Comparison of ENCODE assay signal across 13 cellular contexts in the genomic region with DNA sequence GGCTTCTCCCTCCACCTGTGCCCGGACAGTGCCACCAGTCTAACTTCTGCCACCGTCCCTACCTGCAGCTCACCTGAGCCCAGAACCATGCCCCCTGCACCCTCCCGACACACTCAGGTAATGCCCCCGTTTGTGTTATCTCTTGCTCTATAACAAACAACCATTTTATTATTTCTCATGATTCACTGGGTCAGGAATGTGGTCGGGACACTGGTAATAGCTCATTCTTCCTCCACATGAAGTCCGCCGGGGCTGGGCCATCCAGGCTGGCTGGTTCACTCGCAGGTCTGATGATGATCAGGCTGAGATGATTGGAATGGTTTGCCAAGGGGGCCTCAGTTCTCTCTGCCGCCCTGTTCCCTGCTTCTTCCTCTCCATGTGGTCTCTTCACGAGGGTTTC. TPM values are rescaled to one million over a fixed set of nuclear protein-coding genes. Genes with fewer than 3 reads are reported as not detected.
DNase-seq lines count a peak whose midpoint lies in the region; ATAC-seq, FAIRE-seq and TF ChIP-seq lines count a peak whose summit lies in the region.
"Had no signal": no experiment of that assay in that cellular context is flagged by ENCODE, and none has a peak within 500 bp of the region (broad histone marks: within the 10 kb centered on the region; RNA-seq: fewer than 3 reads in every experiment).

No MANE protein-coding gene starts in this region.

- BruUV-seq in Panc1 (replicated peaks; lab: Mats Ljungman, UMichigan), result no TSS peak

- intact Hi-C loops in Panc1 (cut with micrococcal nuclease; ENCODE audit: unreplicated experiment), result no loop called here
- intact Hi-C loops in naive thymus-derived CD4-positive, alpha-beta T cell (cut with micrococcal nuclease), result no loop called here

- H3K18ac ChIP-seq in H1 (ENCODE audit: extremely low read depth, low read length), result no peak overlapping the region
- H3K18ac ChIP-seq in neuronal stem cell (ENCODE audit: low read length), result no peak overlapping the region

- no peaks in the 10 kb centered on the region for H3K36me3 Mint-ChIP-seq in naive thymus-derived CD4-positive, alpha-beta T cell

- no peak overlapping the region for H3K4me3 Mint-ChIP-seq in naive thymus-derived CD4-positive, alpha-beta T cell
- H3K4me3 Mint-ChIP-seq: activated naive CD8-positive, alpha-beta T cell treated with anti-CD3 and anti-CD28 coated beads, Interleukin-2, amount 50 U/mL, for 24 hours had no signal

- no peak overlapping the region for H4K5ac ChIP-seq in H1 (ENCODE audit: insufficient read length, low read depth, low read length)

- H2BK12ac ChIP-seq in H1 (ENCODE audit: low read depth, low read length) (no peak overlapping the region), neuronal stem cell (ENCODE audit: low read length) (no peak overlapping the region)

- H3K56ac ChIP-seq in H1 (replicated peaks; ENCODE audit: insufficient read length, low read depth, low read length), result no peak overlapping the region

- H3K79me1 ChIP-seq in H1 (ENCODE audit: low read depth, low read length) (no peaks in the 10 kb centered on the region), neuronal stem cell (ENCODE audit: low read depth, low read length) (no peaks in the 10 kb centered on the region)

- TF ChIP-seq CTCF in Panc1 (IDR thresholded peaks at IDR 0.05) (no peak), H1 (IDR thresholded peaks at IDR 0.05; ENCODE audit: control extremely low read depth in 1 of 3, insufficient read depth in 1 of 3, low read depth in 1 of 3, low read length in 3 of 3) (no peak)

- H4K8ac ChIP-seq in H1 (ENCODE audit: extremely low read depth, insufficient read depth, low read length) (peak overlapping the region; percentile 38; the same call in 1 of the 2 replicates), neuronal stem cell (ENCODE audit: low read depth, low read length) (no peak overlapping the region)

- H3K14ac ChIP-seq in H1 (ENCODE audit: insufficient read length) (no peak overlapping the region), neuronal stem cell (ENCODE audit: low read length) (no peak overlapping the region)

- H3K9ac ChIP-seq in H1 (replicated peaks in 1 of 4; ENCODE audit: extremely low read depth in 1 of 4, low read depth in 3 of 4, low read length in 3 of 4), result no peak overlapping the region
- no peak overlapping the region for H3K9ac ChIP-seq in neuronal stem cell (ENCODE audit: low read depth, low read length, poor library complexity)

- no peaks in the 10 kb centered on the region for H3K4me1 Mint-ChIP-seq in naive thymus-derived CD4-positive, alpha-beta T cell
- H3K4me1 Mint-ChIP-seq: activated naive CD8-positive, alpha-beta T cell treated with anti-CD3 and anti-CD28 coated beads, Interleukin-2, amount 50 U/mL, for 24 hours had no signal

- TF ChIP-seq POLR2A in H1 (IDR thresholded peaks at IDR 0.05; ENCODE audit: control extremely low read depth in 1 of 2, low read depth in 2 of 2, low read length in 2 of 2), result no peak

- H3K27me3 ChIP-seq in Panc1 (ENCODE audit: control insufficient read depth, insufficient read depth, low read length), result no peaks in the 10 kb centered on the region
- no peaks in the 10 kb centered on the region for H3K27me3 ChIP-seq in H1 (replicated peaks in 1 of 4; ENCODE audit: control insufficient read depth in 3 of 4, extremely low read depth in 1 of 4, insufficient read depth in 3 of 4, low read length in 3 of 4)
- H3K27me3 ChIP-seq in neuronal stem cell (ENCODE audit: control insufficient read depth in 3 of 3, insufficient read depth in 3 of 3, low read depth in 1 of 3, low read length in 3 of 3), result no peaks in the 10 kb centered on the region
- no peaks in the 10 kb centered on the region for H3K27me3 ChIP-seq in naive thymus-derived CD4-positive, alpha-beta T cell (ENCODE audit: control insufficient read depth in 2 of 2, insufficient read depth in 2 of 2, low read length in 2 of 2)
- H3K27me3 ChIP-seq: upper lobe of left lung had no signal

- H3K9me3 ChIP-seq in Panc1 (ENCODE audit: control insufficient read depth, insufficient read depth, low read depth, low read length) (no peaks in the 10 kb centered on the region; the same call in 1 of the 2 replicates), H1 (ENCODE audit: insufficient read depth in 2 of 2, low read depth in 1 of 2, low read length in 1 of 2) (no peaks in the 10 kb centered on the region), neuronal stem cell (replicated peaks in 1 of 2; ENCODE audit: control insufficient read depth in 2 of 2, insufficient read depth in 1 of 2, low read depth in 1 of 2, low read length in 2 of 2) (no peaks in the 10 kb centered on the region)
- H3K9me3 ChIP-seq in naive thymus-derived CD4-positive, alpha-beta T cell (ENCODE audit: control insufficient read depth in 2 of 3, low read length in 3 of 3), result no peaks in the 10 kb centered on the region
- H3K9me3 ChIP-seq: upper lobe of left lung had no signal

- H3K4me1 ChIP-seq in Panc1 (ENCODE audit: control insufficient read depth, insufficient read depth, low read length) (no peaks in the 10 kb centered on the region), H1 (replicated peaks in 1 of 4; ENCODE audit: control insufficient read depth in 3 of 4, insufficient read depth in 4 of 4, low read length in 3 of 4) (no peaks in the 10 kb centered on the region), neuronal stem cell (ENCODE audit: control insufficient read depth in 2 of 2, insufficient read depth in 1 of 2, low read depth in 1 of 2, low read length in 2 of 2) (no peaks in the 10 kb centered on the region)
- no peaks in the 10 kb centered on the region for H3K4me1 ChIP-seq in naive thymus-derived CD4-positive, alpha-beta T cell (ENCODE audit: control insufficient read depth in 2 of 2, insufficient read depth in 2 of 2, low read length in 2 of 2)
- H3K4me1 ChIP-seq: upper lobe of left lung had no signal

- H2AFZ ChIP-seq in H1 (ENCODE audit: low read length), result no peak overlapping the region
- H2AFZ ChIP-seq in neuronal stem cell (ENCODE audit: low read length), result no peak overlapping the region

- H3K4ac ChIP-seq in H1 (replicated peaks; ENCODE audit: insufficient read length, low read depth, low read length) (no peak overlapping the region), neuronal stem cell (ENCODE audit: low read length) (no peak overlapping the region)

- 96% methylated on average over 10 of the region's 10 CpGs; no CpG with 5 or more reads in 1 of the 2 experiments for WGBS in H1 (ENCODE audit: extremely low coverage in 1 of 2, insufficient coverage in 1 of 2, insufficient read length in 1 of 2, insufficient replicate concordance in 2 of 2, low coverage in 1 of 2, low lambda C conversion rate in 2 of 2, missing lambda C conversion rate in 1 of 2), 2 experiments
- no CpG with 5 or more reads among the region's 10 CpGs for WGBS in neuronal stem cell (ENCODE audit: extremely low coverage in 2 of 2, insufficient read length in 2 of 2, insufficient replicate concordance in 1 of 2), 2 donors

- H3K27ac ChIP-seq in Panc1 (ENCODE audit: low read length), result no peak overlapping the region
- no peak overlapping the region for H3K27ac ChIP-seq in H1 (ENCODE audit: low read depth, low read length)
- H3K27ac ChIP-seq in neuronal stem cell (replicated peaks; ENCODE audit: low read length), result no peak overlapping the region
- H3K27ac ChIP-seq in naive thymus-derived CD4-positive, alpha-beta T cell (ENCODE audit: low read depth, low read length), result no peak overlapping the region
- H3K27ac ChIP-seq: upper lobe of left lung had no signal

- ATAC-seq in Panc1, result peak; percentile 48
- no peak for ATAC-seq in naive thymus-derived CD4-positive, alpha-beta T cell
- ATAC-seq: activated naive CD8-positive, alpha-beta T cell treated with anti-CD3 and anti-CD28 coated beads, Interleukin-2, amount 50 U/mL, for 24 hours had no signal

- POLR2A ChIA-PET in Panc1 (lab: Charles Lee) (no interaction called here), H1 (lab: Charles Lee; ENCODE audit: partially characterized antibody) (interaction anchor here (0.7 kb wide), 1 partner anchor 12 kb away, joined by 3 read pairs; no protein-coding TSS in a partner anchor)
- POLR2A ChIA-PET in naive thymus-derived CD4-positive, alpha-beta T cell (lab: Charles Lee), result no interaction called here

- H2BK20ac ChIP-seq in H1 (ENCODE audit: low read length), result no peak overlapping the region

- no peak for TF ChIP-seq RAD21 in H1 (IDR thresholded peaks at IDR 0.05 in 1 of 2, conservative IDR thresholded peaks at IDR 0.05 in 1 of 2; ENCODE audit: low read depth in 2 of 2, low read length in 2 of 2)

- no peaks in the 10 kb centered on the region for H3K79me2 ChIP-seq in H1 (ENCODE audit: control insufficient read depth in 1 of 2, insufficient read depth in 2 of 2, low read length in 2 of 2)

- peaks cover 3% of the 10 kb centered on the region; the same call in 1 of the 2 replicates for H3K23me2 ChIP-seq in H1 (ENCODE audit: low read depth, low read length)

- H2BK120ac ChIP-seq in H1 (replicated peaks; ENCODE audit: low read depth, low read length), result no peak overlapping the region
- no peak overlapping the region for H2BK120ac ChIP-seq in neuronal stem cell (ENCODE audit: low read depth, low read length)

- no peak for FAIRE-seq in H1 (lab: Jason Lieb, UNC)

- H2BK5ac ChIP-seq in H1 (ENCODE audit: low read depth, low read length) (no peak overlapping the region), neuronal stem cell (ENCODE audit: low read length) (no peak overlapping the region)

- no peak overlapping the region for H3K27ac Mint-ChIP-seq in naive thymus-derived CD4-positive, alpha-beta T cell
- H3K27ac Mint-ChIP-seq: activated naive CD8-positive, alpha-beta T cell treated with anti-CD3 and anti-CD28 coated beads, Interleukin-2, amount 50 U/mL, for 24 hours had no signal

- H2BK15ac ChIP-seq in H1 (ENCODE audit: low read length) (no peak overlapping the region), neuronal stem cell (ENCODE audit: low read length) (no peak overlapping the region)

- no peak overlapping the region for H2AK5ac ChIP-seq in H1 (ENCODE audit: low read depth, low read length)
- peak overlapping the region; percentile 9 for H2AK5ac ChIP-seq in neuronal stem cell (ENCODE audit: low read depth, low read length)

- no peak overlapping the region for H3K23ac ChIP-seq in H1 (ENCODE audit: insufficient read length)
- H3K23ac ChIP-seq in neuronal stem cell (ENCODE audit: low read depth, low read length, poor library complexity), result no peak overlapping the region

- H3K4me2 ChIP-seq in H1 (ENCODE audit: insufficient read depth in 1 of 2, low read depth in 2 of 2, low read length in 2 of 2) (no peak overlapping the region), neuronal stem cell (ENCODE audit: insufficient read depth, low read length, poor library complexity, severe bottlenecking) (no peak overlapping the region)

- H4K91ac ChIP-seq in H1 (replicated peaks; ENCODE audit: insufficient read length, low read length) (no peak overlapping the region), neuronal stem cell (ENCODE audit: low read depth, low read length, poor library complexity) (no peak overlapping the region)

- in situ Hi-C loops in Panc1 (cut with HindIII; ENCODE audit: low pct_unique_long_range_greater_than_20kb, low sequenced_read_pairs), result no loop called here

- peaks cover 0 to 2% of the 10 kb centered on the region in 2 experiments for H4K20me1 ChIP-seq in H1 (replicated peaks in 1 of 2; ENCODE audit: control insufficient read depth in 1 of 2, insufficient read depth in 2 of 2, low read length in 2 of 2)

- CTCF ChIA-PET in Panc1 (lab: Charles Lee) (no interaction called here), H1 (lab: Charles Lee; ENCODE audit: partially characterized antibody) (interaction anchor here (0.6 to 5.7 kb wide), 5 partner anchors 9 to 1034 kb away, joined by 3 to 62 read pairs (median 9); no protein-coding TSS in a partner anchor)
- CTCF ChIA-PET in naive thymus-derived CD4-positive, alpha-beta T cell (lab: Charles Lee), result no interaction called here

- DNase-seq in EH (ENCODE audit: low read depth), result peak; percentile 71
- DNase-seq in Panc1 (ENCODE audit: low read depth, low spot score), result no peak
- peak in 1 of 2 experiments; percentile 33 for DNase-seq in H1 (ENCODE audit: low read depth in 1 of 2, low spot score in 2 of 2)
- no peak for DNase-seq in neuronal stem cell (ENCODE audit: low spot score)
- no peak for DNase-seq in inferior parietal cortex (ENCODE audit: extremely low spot score)
- DNase-seq in stimulated activated CD4-positive, alpha-beta T cell treated with anti-CD3 and anti-CD28 coated beads, Interleukin-4, amount 100 ng/mL, for 24 hours, result no peak
- no peak for DNase-seq in activated naive CD4-positive, alpha-beta T cell treated with Interleukin-2 at 50 U/mL for 16 hours
- no peak for DNase-seq in naive thymus-derived CD4-positive, alpha-beta T cell
- DNase-seq: activated naive CD8-positive, alpha-beta T cell treated with anti-CD3 and anti-CD28 coated beads, Interleukin-2, amount 50 U/mL, for 24 hours; NCI-H2029 treated with DMSO at 0.1 percent for 48 hours; stimulated activated CD4-positive, alpha-beta T cell treated with anti-CD3 and anti-CD28 coated beads, Interleukin-2, amount 100 ng/mL, for 48 hours; upper lobe of left lung had no signal

- peaks cover 0 to 26% (median 8%) of the 10 kb centered on the region in 5 donors for H3K27me3 Mint-ChIP-seq in naive thymus-derived CD4-positive, alpha-beta T cell

- H3K4me3 ChIP-seq in Panc1 (ENCODE audit: low read depth in 2 of 2, low read length in 2 of 2) (no peak overlapping the region), H1 (ENCODE audit: extremely low read depth in 1 of 4, insufficient read depth in 2 of 4, low read depth in 3 of 4, low read length in 4 of 4) (no peak overlapping the region), neuronal stem cell (ENCODE audit: low read length in 2 of 2) (no peak overlapping the region)
- no peak overlapping the region for H3K4me3 ChIP-seq in naive thymus-derived CD4-positive, alpha-beta T cell (ENCODE audit: low read length)
- H3K4me3 ChIP-seq: upper lobe of left lung had no signal

- H3K36me3 ChIP-seq in Panc1 (ENCODE audit: control insufficient read depth, insufficient read depth, low read length) (no peaks in the 10 kb centered on the region), H1 (ENCODE audit: control insufficient read depth in 2 of 4, insufficient read depth in 4 of 4, low read length in 3 of 4) (no peaks in the 10 kb centered on the region), neuronal stem cell (replicated peaks in 1 of 2; ENCODE audit: control insufficient read depth in 2 of 2, insufficient read depth in 2 of 2, low read length in 2 of 2) (peaks cover 0 to 1% of the 10 kb centered on the region in 2 donors)
- H3K36me3 ChIP-seq in naive thymus-derived CD4-positive, alpha-beta T cell (ENCODE audit: control insufficient read depth in 2 of 3, insufficient read depth in 3 of 3, low read length in 3 of 3), result no peaks in the 10 kb centered on the region
- H3K36me3 ChIP-seq: upper lobe of left lung had no signal

- TF ChIP-seq EP300 in H1 (IDR thresholded peaks at IDR 0.05; ENCODE audit: borderline replicate concordance in 1 of 2, low read depth in 2 of 2, low read length in 2 of 2), result no peak

- no peaks in the 10 kb centered on the region for H3K9me3 Mint-ChIP-seq in naive thymus-derived CD4-positive, alpha-beta T cell
- H3K9me3 Mint-ChIP-seq: activated naive CD8-positive, alpha-beta T cell treated with anti-CD3 and anti-CD28 coated beads, Interleukin-2, amount 50 U/mL, for 24 hours had no signal

RNA-seq across cellular contexts. Expression of a gene that starts 20.3 kb away (rescaled TPM):
- total RNA-seq in Panc1 (2021; ENCODE audit: unreplicated experiment), result 0.98 TPM
- 0.27 TPM for polyA plus RNA-seq in Panc1 (2012; ENCODE audit: insufficient read length)
- total RNA-seq in H1 (2021; fragmentation: NEBNext Ultra II Directional; extraction: Animal tissue kit (Norgen Biotek cat#: 25700)), result 0.40 and 0.56 TPM in 2 replicates
- 0.67 and 0.80 TPM in 2 replicates for polyA plus RNA-seq in H1 (2011; rRNA removed)
- 0.69 TPM for polyA plus RNA-seq in H1 (2011; cell fraction: cytosol; rRNA removed)
- 4.3 TPM for polyA plus RNA-seq in H1 (2011; cell fraction: nucleus; rRNA removed)
- polyA plus RNA-seq in H1 (2012, experiment 1 of 2), result 0.76 to 1.2 TPM (median 0.99 TPM) in 4 replicates
- 0.10 TPM for polyA plus RNA-seq in H1 (2012, experiment 2 of 2)
- 0.53 TPM for polyA plus RNA-seq in H1 (2013, experiment 1 of 2)
- 0.42 TPM for polyA plus RNA-seq in H1 (2013, experiment 2 of 2)
- polyA minus RNA-seq in H1 (2011; rRNA and poly(A)+ RNA removed), result 0.66 and 0.73 TPM in 2 replicates
- polyA minus RNA-seq in H1 (2011; cell fraction: cytosol; rRNA and poly(A)+ RNA removed), result 0.51 TPM
- polyA minus RNA-seq in H1 (2011; cell fraction: nucleus; rRNA and poly(A)+ RNA removed), result 2.3 TPM
- polyA plus RNA-seq in neuronal stem cell (2013, experiment 1 of 2), result 0.03 TPM
- 0.11 TPM for polyA plus RNA-seq in neuronal stem cell (2013, experiment 2 of 2)
- total RNA-seq in naive thymus-derived CD4-positive, alpha-beta T cell, result not detected
- polyA plus RNA-seq in naive thymus-derived CD4-positive, alpha-beta T cell, result not detected
- total RNA-seq: myocyte had no signal
